19 cellular contexts compared by ENCODE assay signal in the genomic region with DNA sequence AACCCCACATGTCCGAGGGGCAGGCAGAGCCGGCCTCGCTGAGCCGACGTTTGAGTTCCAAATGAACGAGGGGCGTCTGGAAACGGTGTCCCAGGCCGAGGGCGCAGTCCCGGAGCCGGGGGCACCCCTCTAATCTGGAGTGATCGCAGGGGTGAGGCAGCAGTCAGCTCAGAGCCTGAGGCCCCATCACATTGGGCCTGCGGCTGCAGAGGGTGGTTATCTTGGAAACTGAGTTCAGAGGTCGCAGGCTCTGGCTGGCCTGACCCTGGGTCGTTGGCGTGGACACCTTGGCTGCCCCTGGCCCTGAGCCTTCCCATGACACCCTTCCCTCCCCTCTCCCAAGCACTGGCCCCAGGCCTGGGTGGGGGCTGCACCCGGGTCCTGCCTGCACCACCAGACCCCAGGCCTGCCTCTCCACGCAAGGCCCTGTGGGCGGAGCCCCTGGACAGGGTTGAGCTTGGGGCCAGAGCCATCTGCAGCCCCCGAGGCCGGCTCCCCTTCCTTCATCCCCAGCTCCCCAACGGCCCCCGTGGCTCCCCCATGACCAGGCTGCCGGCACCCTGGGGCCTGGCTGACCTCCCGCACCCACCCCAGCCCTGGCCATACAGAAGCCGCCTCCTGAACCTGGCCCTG. TPM values are rescaled to one million over a fixed set of nuclear protein-coding genes. Genes with fewer than 3 reads are reported as not detected.
A peak's percentile ranks its signal among the peaks of the same experiment; 100 is the strongest.
DNase-seq lines count a peak whose midpoint lies in the region; ATAC-seq, FAIRE-seq and TF ChIP-seq lines count a peak whose summit lies in the region.
"Had no signal": no experiment of that assay in that cellular context is flagged by ENCODE, and none has a peak within 500 bp of the region (broad histone marks: within the 10 kb centered on the region; RNA-seq: fewer than 3 reads in every experiment).

No MANE protein-coding gene starts in this region.

- H4K20me1 ChIP-seq in astrocyte (ENCODE audit: insufficient read depth, low read length): no peaks in the 10 kb centered on the region

- H2AFZ ChIP-seq in astrocyte (ENCODE audit: low read depth, low read length): no peak overlapping the region
- H2AFZ ChIP-seq: GM23248 had no signal

- H3K9ac ChIP-seq in astrocyte (ENCODE audit: low read length) (no peak overlapping the region), liver (ENCODE audit: low read depth in 1 of 2, low read length in 2 of 2) (no peak overlapping the region)
- H3K9ac ChIP-seq: GM23248, SK-N-SH had no signal

- H3K4me3 Mint-ChIP-seq in astrocyte (ENCODE audit: unreplicated experiment): no peak overlapping the region
- H3K4me3 Mint-ChIP-seq in progenitor cell of endocrine pancreas (ENCODE audit: low read depth): no peak overlapping the region
- H3K4me3 Mint-ChIP-seq: CD8-positive, alpha-beta T cell had no signal

- no peaks in the 10 kb centered on the region for H3K36me3 ChIP-seq in astrocyte (ENCODE audit: insufficient read depth, low read length)
- peaks cover 0 to 5% (median 1%) of the 10 kb centered on the region in 4 donors for H3K36me3 ChIP-seq in liver (ENCODE audit: control insufficient read depth in 4 of 4, insufficient read depth in 3 of 4, low read depth in 1 of 4, low read length in 3 of 4)
- no peaks in the 10 kb centered on the region for H3K36me3 ChIP-seq in SJCRH30

- H3K79me2 ChIP-seq in astrocyte (ENCODE audit: insufficient read depth, low read length): no peaks in the 10 kb centered on the region

- H3K36me3 Mint-ChIP-seq in astrocyte (ENCODE audit: low read depth, unreplicated experiment): peaks cover 2% of the 10 kb centered on the region
- H3K36me3 Mint-ChIP-seq in progenitor cell of endocrine pancreas (ENCODE audit: insufficient read depth): peaks cover 4% of the 10 kb centered on the region
- H3K36me3 Mint-ChIP-seq: CD8-positive, alpha-beta T cell had no signal

- FAIRE-seq in astrocyte (lab: Jason Lieb, UNC): no peak
- FAIRE-seq: D721Med, G401.6 had no signal

- no peaks in the 10 kb centered on the region for H3K4me1 ChIP-seq in astrocyte (ENCODE audit: insufficient read depth, low read length)
- peaks cover 21 to 52% (median 35%) of the 10 kb centered on the region in 4 donors for H3K4me1 ChIP-seq in liver (ENCODE audit: control insufficient read depth in 4 of 4, insufficient read depth in 4 of 4, low read length in 3 of 4)
- H3K4me1 ChIP-seq in SJCRH30: no peaks in the 10 kb centered on the region

- H3K4me1 Mint-ChIP-seq in astrocyte (ENCODE audit: low read depth, unreplicated experiment) (no peaks in the 10 kb centered on the region), progenitor cell of endocrine pancreas (ENCODE audit: low read depth) (peaks cover 21% of the 10 kb centered on the region)

- no peak for ATAC-seq in GM21619 (IDR thresholded peaks at IDR 0.05; ENCODE audit: unreplicated experiment)
- ATAC-seq: CD8-positive, alpha-beta T cell; HCT116; Panc1 had no signal

- H3K27ac Mint-ChIP-seq in astrocyte (ENCODE audit: unreplicated experiment) (peak overlapping the region; percentile 26), progenitor cell of endocrine pancreas (peak overlapping the region; percentile 83)
- H3K27ac Mint-ChIP-seq: CD8-positive, alpha-beta T cell had no signal

- no peak overlapping the region for H3K4me2 ChIP-seq in astrocyte (ENCODE audit: low read length)
- H3K4me2 ChIP-seq: SK-N-SH had no signal

- no peak for TF ChIP-seq RAD21 in liver (IDR thresholded peaks at IDR 0.05)

- H3K27me3 Mint-ChIP-seq in astrocyte (ENCODE audit: low read depth, unreplicated experiment) (peaks cover 3% of the 10 kb centered on the region), progenitor cell of endocrine pancreas (no peaks in the 10 kb centered on the region)

- no peaks in the 10 kb centered on the region for H3K9me3 Mint-ChIP-seq in astrocyte (ENCODE audit: unreplicated experiment)
- no peaks in the 10 kb centered on the region for H3K9me3 Mint-ChIP-seq in progenitor cell of endocrine pancreas (ENCODE audit: low read depth)
- H3K9me3 Mint-ChIP-seq: CD8-positive, alpha-beta T cell had no signal

- H3K9me3 ChIP-seq in astrocyte (ENCODE audit: insufficient read depth, low read depth, low read length) (no peaks in the 10 kb centered on the region), liver (ENCODE audit: control insufficient read depth in 4 of 4, low read length in 3 of 4) (no peaks in the 10 kb centered on the region), SJCRH30 (replicated peaks) (no peaks in the 10 kb centered on the region)
- H3K9me3 ChIP-seq: SK-N-SH had no signal

- H3K27me3 ChIP-seq in astrocyte (ENCODE audit: insufficient read depth, low read length): no peaks in the 10 kb centered on the region
- no peaks in the 10 kb centered on the region for H3K27me3 ChIP-seq in liver (ENCODE audit: control insufficient read depth in 4 of 4, insufficient read depth in 4 of 4, low read length in 3 of 4)
- no peaks in the 10 kb centered on the region for H3K27me3 ChIP-seq in SJCRH30

- no peak for TF ChIP-seq CTCF in astrocyte (IDR thresholded peaks at IDR 0.05; ENCODE audit: insufficient read depth, low read depth, low read length)
- TF ChIP-seq CTCF in liver (IDR thresholded peaks at IDR 0.05; ENCODE audit: low read depth, low read length, missing input control): no peak
- TF ChIP-seq CTCF in progenitor cell of endocrine pancreas (IDR thresholded peaks at IDR 0.05; ENCODE audit: unreplicated experiment): no peak

- DNase-seq in OCI-M1 (lab: John Stamatoyannopoulos, UW) (peak; percentile 74), astrocyte (ENCODE audit: low read depth) (no peak), progenitor cell of endocrine pancreas (ENCODE audit: low spot score, unreplicated experiment) (no peak), NCI-H2196 (lab: John Stamatoyannopoulos, UW; ENCODE audit: unreplicated experiment) (no peak), SJCRH30 (no peak)
- DNase-seq: CD8-positive, alpha-beta T cell; DND-41; GM23248; NCI-H1436 treated with DMSO at 0.1 percent for 48 hours; NCI-H2081; NCI-H510A treated with DMSO at 0.1 percent for 48 hours; NCI-H82; SK-N-SH had no signal

- 46% methylated on average over 27 of the region's 27 CpGs for WGBS in liver

- H3K4me3 ChIP-seq in astrocyte (ENCODE audit: insufficient read depth, low read depth, low read length) (no peak overlapping the region), liver (ENCODE audit: low read depth in 1 of 3, low read length in 3 of 3) (no peak overlapping the region), SJCRH30 (no peak overlapping the region)
- H3K4me3 ChIP-seq: GM23248 had no signal

- H3K27ac ChIP-seq in astrocyte (ENCODE audit: low read depth, low read length) (no peak overlapping the region), liver (ENCODE audit: low read depth in 1 of 2, low read length in 2 of 2) (peak overlapping the region in 1 of 2 donors; percentile 12), SJCRH30 (no peak overlapping the region)
- H3K27ac ChIP-seq: GM23248 had no signal

TF ChIP-seq in liver, 16 proteins besides CTCF, POLR2A, EP300 and RAD21 (continues in another document):
- TF ChIP-seq, protein P1, sequence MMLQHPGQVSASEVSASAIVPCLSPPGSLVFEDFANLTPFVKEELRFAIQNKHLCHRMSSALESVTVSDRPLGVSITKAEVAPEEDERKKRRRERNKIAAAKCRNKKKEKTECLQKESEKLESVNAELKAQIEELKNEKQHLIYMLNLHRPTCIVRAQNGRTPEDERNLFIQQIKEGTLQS (IDR thresholded peaks at IDR 0.05): no peak
- TF ChIP-seq, protein P2, sequence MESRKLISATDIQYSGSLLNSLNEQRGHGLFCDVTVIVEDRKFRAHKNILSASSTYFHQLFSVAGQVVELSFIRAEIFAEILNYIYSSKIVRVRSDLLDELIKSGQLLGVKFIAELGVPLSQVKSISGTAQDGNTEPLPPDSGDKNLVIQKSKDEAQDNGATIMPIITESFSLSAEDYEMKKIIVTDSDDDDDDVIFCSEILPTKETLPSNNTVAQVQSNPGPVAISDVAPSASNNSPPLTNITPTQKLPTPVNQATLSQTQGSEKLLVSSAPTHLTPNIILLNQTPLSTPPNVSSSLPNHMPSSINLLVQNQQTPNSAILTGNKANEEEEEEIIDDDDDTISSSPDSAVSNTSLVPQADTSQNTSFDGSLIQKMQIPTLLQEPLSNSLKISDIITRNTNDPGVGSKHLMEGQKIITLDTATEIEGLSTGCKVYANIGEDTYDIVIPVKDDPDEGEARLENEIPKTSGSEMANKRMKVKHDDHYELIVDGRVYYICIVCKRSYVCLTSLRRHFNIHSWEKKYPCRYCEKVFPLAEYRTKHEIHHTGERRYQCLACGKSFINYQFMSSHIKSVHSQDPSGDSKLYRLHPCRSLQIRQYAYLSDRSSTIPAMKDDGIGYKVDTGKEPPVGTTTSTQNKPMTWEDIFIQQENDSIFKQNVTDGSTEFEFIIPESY (IDR thresholded peaks at IDR 0.05): no peak
- peak; percentile 31 for TF ChIP-seq SP1 (IDR thresholded peaks at IDR 0.05)
- no peak for TF ChIP-seq JUND (IDR thresholded peaks at IDR 0.05)
- TF ChIP-seq, protein P3, sequence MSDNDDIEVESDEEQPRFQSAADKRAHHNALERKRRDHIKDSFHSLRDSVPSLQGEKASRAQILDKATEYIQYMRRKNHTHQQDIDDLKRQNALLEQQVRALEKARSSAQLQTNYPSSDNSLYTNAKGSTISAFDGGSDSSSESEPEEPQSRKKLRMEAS (IDR thresholded peaks at IDR 0.05): no peak
- TF ChIP-seq TAF1 (conservative IDR thresholded peaks at IDR 0.05): no peak

RNA-seq across cellular contexts. Expression of a gene that starts 45.6 kb away (rescaled TPM):
- total RNA-seq in astrocyte: 8.0 and 8.6 TPM in 2 replicates
- 10 to 100 TPM in 1 of 2 donors, 1 to 10 TPM in 1; 5.9 to 12.8 TPM for total RNA-seq in liver
- 1 to 10 TPM in 1 of 2 donors, under 1 TPM in 1; 0.19 to 4.6 TPM for polyA plus RNA-seq in liver
- total RNA-seq in progenitor cell of endocrine pancreas: 88.5 and 90.6 TPM in 2 replicates
- 0.56 and 0.85 TPM in 2 replicates for total RNA-seq in SJCRH30 (2014; rRNA removed; shearing (Covaris generic))
